34 cellular contexts compared by ENCODE assay signal in genomic region chrX:42804524-42804923, GRCh38. TPM values are rescaled to one million over a fixed set of nuclear protein-coding genes. Genes with fewer than 3 reads are reported as not detected.
A peak's percentile ranks its signal among the peaks of the same experiment; 100 is the strongest.
DNase-seq lines count a peak whose midpoint lies in the region; ATAC-seq and TF ChIP-seq lines count a peak whose summit lies in the region.
"Had no signal": no experiment of that assay in that cellular context is flagged by ENCODE, and none has a peak within 500 bp of the region (broad histone marks: within the 10 kb centered on the region; RNA-seq: fewer than 3 reads in every experiment).

No MANE protein-coding gene starts in this region.

- no peaks in the 10 kb centered on the region for H3K27me3 ChIP-seq in CD4-positive, CD25-positive, alpha-beta regulatory T cell (ENCODE audit: control insufficient read depth, insufficient read depth, low read length)
- H3K27me3 ChIP-seq in HUES64 (ENCODE audit: insufficient read depth, low read length) (no peaks in the 10 kb centered on the region), iPS DF 6.9 (ENCODE audit: control insufficient read depth, insufficient read depth, low read length) (no peaks in the 10 kb centered on the region)
- H3K27me3 ChIP-seq: BE2C had no signal

- H3K27ac Mint-ChIP-seq in CD4-positive, CD25-positive, alpha-beta regulatory T cell, result peak overlapping the region in 2 of 3 donors; percentile 2 to 3
- peak overlapping the region; percentile 36 for H3K27ac Mint-ChIP-seq in nephron progenitor cell
- H3K27ac Mint-ChIP-seq: activated naive CD8-positive, alpha-beta T cell treated with anti-CD3 and anti-CD28 coated beads for 36 hours; activated T-cell treated with anti-CD3 and anti-CD28 coated beads, Interleukin-2, amount 50 U/mL, for 24 hours; natural killer cell had no signal

- TF ChIP-seq CTCF in nephron progenitor cell (IDR thresholded peaks at IDR 0.05), result no peak

- intact Hi-C loops in left ventricle myocardium superior (cut with micrococcal nuclease), result no loop called here

- no peak overlapping the region for H3K4me3 ChIP-seq in CD4-positive, CD25-positive, alpha-beta regulatory T cell (ENCODE audit: low read depth, low read length)
- H3K4me3 ChIP-seq in HUES64 (ENCODE audit: low read length), result no peak overlapping the region
- no peak overlapping the region for H3K4me3 ChIP-seq in iPS DF 6.9 (ENCODE audit: low read length)
- H3K4me3 ChIP-seq: gastrocnemius medialis, lower lobe of right lung, mucosa of descending colon had no signal

- H3K4me1 Mint-ChIP-seq in CD4-positive, CD25-positive, alpha-beta regulatory T cell, result peaks cover 0 to 14% (median 7%) of the 10 kb centered on the region in 4 donors
- H3K4me1 Mint-ChIP-seq in nephron progenitor cell, result peaks cover 12% of the 10 kb centered on the region
- H3K4me1 Mint-ChIP-seq: activated naive CD8-positive, alpha-beta T cell treated with anti-CD3 and anti-CD28 coated beads for 36 hours; natural killer cell had no signal

- ATAC-seq in CD4-positive, CD25-positive, alpha-beta regulatory T cell (ENCODE audit: low read depth in 2 of 2), result no peak
- no peak for ATAC-seq in left ventricle myocardium superior
- ATAC-seq in GM18517 (IDR thresholded peaks at IDR 0.05; ENCODE audit: unreplicated experiment), result no peak
- ATAC-seq: gastrocnemius medialis; lower lobe of right lung; mucosa of descending colon; natural killer cell; stimulated activated naive CD8-positive, alpha-beta T cell treated with anti-CD3 and anti-CD28 coated beads, Interleukin-15, Interleukin-2, amounts not matched to agents 100 U/mL and 50 U/mL, for 24 hours had no signal

- no peaks in the 10 kb centered on the region for H3K36me3 Mint-ChIP-seq in CD4-positive, CD25-positive, alpha-beta regulatory T cell
- no peaks in the 10 kb centered on the region for H3K36me3 Mint-ChIP-seq in nephron progenitor cell (ENCODE audit: low read depth)
- H3K36me3 Mint-ChIP-seq: natural killer cell had no signal

- no peaks in the 10 kb centered on the region for H3K27me3 Mint-ChIP-seq in CD4-positive, CD25-positive, alpha-beta regulatory T cell
- no peaks in the 10 kb centered on the region for H3K27me3 Mint-ChIP-seq in nephron progenitor cell (ENCODE audit: low read depth, poor library complexity)
- H3K27me3 Mint-ChIP-seq: activated naive CD8-positive, alpha-beta T cell treated with anti-CD3 and anti-CD28 coated beads for 36 hours had no signal

- peaks cover 0 to 2% (median 0%) of the 10 kb centered on the region in 7 donors for H3K9me3 Mint-ChIP-seq in CD4-positive, CD25-positive, alpha-beta regulatory T cell
- H3K9me3 Mint-ChIP-seq in nephron progenitor cell, result peaks cover 12% of the 10 kb centered on the region
- H3K9me3 Mint-ChIP-seq: natural killer cell had no signal

- H3K9ac ChIP-seq in HUES64 (ENCODE audit: low read depth, low read length), result peak overlapping the region; percentile 29; the same call in 1 of the 2 replicates

- no peak overlapping the region for H3K27ac ChIP-seq in CD4-positive, CD25-positive, alpha-beta regulatory T cell (ENCODE audit: insufficient read depth, low read length, poor library complexity, severe bottlenecking)
- peak overlapping the region; percentile 94 for H3K27ac ChIP-seq in HUES64 (ENCODE audit: low read depth, low read length)
- H3K27ac ChIP-seq in iPS DF 6.9 (ENCODE audit: low read length), result no peak overlapping the region
- H3K27ac ChIP-seq: gastrocnemius medialis, lower lobe of right lung had no signal

- H3K9me3 ChIP-seq in CD4-positive, CD25-positive, alpha-beta regulatory T cell (ENCODE audit: control insufficient read depth in 2 of 2, low read length in 2 of 2), result no peaks in the 10 kb centered on the region
- H3K9me3 ChIP-seq in HUES64 (ENCODE audit: insufficient read depth, low read depth, low read length) (no peaks in the 10 kb centered on the region), iPS DF 6.9 (ENCODE audit: control insufficient read depth, insufficient read depth, low read length) (no peaks in the 10 kb centered on the region)
- H3K9me3 ChIP-seq: BE2C, gastrocnemius medialis, lower lobe of right lung, mucosa of descending colon had no signal

- DNase-seq in CD4-positive, CD25-positive, alpha-beta regulatory T cell, result no peak
- DNase-seq in iPS DF 6.9 (ENCODE audit: low read depth, low spot score) (peak; percentile 16), nephron progenitor cell (no peak), left ventricle myocardium superior (no peak), NCI-H2227 (lab: John Stamatoyannopoulos, UW; ENCODE audit: unreplicated experiment) (no peak)
- DNase-seq in stimulated activated CD4-positive, alpha-beta T cell treated with anti-CD3 and anti-CD28 coated beads, Interleukin-2, amount 100 ng/mL, for 48 hours, result no peak
- DNase-seq: activated effector memory CD4-positive, alpha-beta T cell treated with anti-CD3 and anti-CD28 coated beads, Interleukin-2, amount 50 U/mL, for 16 hours; activated naive CD8-positive, alpha-beta T cell treated with anti-CD3 and anti-CD28 coated beads for 36 hours; activated T-cell treated with anti-CD3 and anti-CD28 coated beads, Interleukin-2, amount 50 U/mL, for 24 hours; anterior cingulate cortex; BE2C; DMS79; gastrocnemius medialis; GDM1; hippocampal formation; lower lobe of right lung; mucosa of descending colon; natural killer cell; NCI-H1694; RPMI8226; stimulated activated naive CD8-positive, alpha-beta T cell treated with anti-CD3 and anti-CD28 coated beads, Interleukin-15, Interleukin-2, amounts not matched to agents 100 U/mL and 50 U/mL, for 24 hours had no signal

- no peaks in the 10 kb centered on the region for H3K36me3 ChIP-seq in CD4-positive, CD25-positive, alpha-beta regulatory T cell (ENCODE audit: control insufficient read depth, insufficient read depth, low read length)
- H3K36me3 ChIP-seq in HUES64 (ENCODE audit: insufficient read depth, low read length) (no peaks in the 10 kb centered on the region), iPS DF 6.9 (ENCODE audit: control insufficient read depth, insufficient read depth, low read length) (no peaks in the 10 kb centered on the region)
- H3K36me3 ChIP-seq: BE2C, gastrocnemius medialis, lower lobe of right lung had no signal

- peak overlapping the region in 1 of 4 donors; percentile 15 for H3K4me3 Mint-ChIP-seq in CD4-positive, CD25-positive, alpha-beta regulatory T cell
- no peak overlapping the region for H3K4me3 Mint-ChIP-seq in nephron progenitor cell
- H3K4me3 Mint-ChIP-seq: activated naive CD8-positive, alpha-beta T cell treated with anti-CD3 and anti-CD28 coated beads for 36 hours; activated T-cell treated with anti-CD3 and anti-CD28 coated beads, Interleukin-2, amount 50 U/mL, for 24 hours; natural killer cell had no signal

- H3K4me1 ChIP-seq in CD4-positive, CD25-positive, alpha-beta regulatory T cell (ENCODE audit: control insufficient read depth, insufficient read depth, low read length, poor library complexity, severe bottlenecking), result no peaks in the 10 kb centered on the region
- peaks cover 25% of the 10 kb centered on the region for H3K4me1 ChIP-seq in HUES64 (ENCODE audit: insufficient read depth, low read length)
- H3K4me1 ChIP-seq in iPS DF 6.9 (ENCODE audit: control insufficient read depth, insufficient read depth, low read length), result no peaks in the 10 kb centered on the region
- H3K4me1 ChIP-seq: BE2C, gastrocnemius medialis, lower lobe of right lung had no signal

- 0% methylated on average over 2 of the region's 2 CpGs for WGBS in HUES64
- no CpG with 5 or more reads among the region's 2 CpGs for WGBS in iPS DF 6.9 (ENCODE audit: insufficient coverage, insufficient read length)

RNA-seq across cellular contexts. Expression of gene PPP1R2C, which starts 26.6 kb away (rescaled TPM):
- total RNA-seq in CD4-positive, CD25-positive, alpha-beta regulatory T cell, result 32.2 TPM
- polyA plus RNA-seq in CD4-positive, CD25-positive, alpha-beta regulatory T cell, result 1 to 10 TPM in 3 of 4 donors, not detected in 1; 2.1 to 4.2 (median 3.2) TPM
- not detected for polyA plus RNA-seq in HUES64 (2013, experiment 1 of 2)
- polyA plus RNA-seq in HUES64 (2013, experiment 2 of 2), result not detected
- not detected for total RNA-seq in left ventricle myocardium superior
- total RNA-seq: A673; activated naive CD8-positive, alpha-beta T cell treated with anti-CD3 and anti-CD28 coated beads for 36 hours; bronchial epithelial cell; fibroblast of lung; gastrocnemius medialis; lower lobe of right lung; mucosa of descending colon; NCI-H460; OCI-LY7; omental fat pad; skeletal muscle tissue; T-helper 1 cell treated with Interleukin-12 subunit alpha and Interleukin-12 subunit beta and Interleukin-4 antibody, amounts not matched to agents 30 ng/mL and 1 ng/mL, for 36 hours; temporal lobe; urinary bladder had no signal
- polyA plus RNA-seq: fibroblast of lung, keratinocyte, urinary bladder had no signal

Comparison
In these comparisons a context has a peak if more than half of its experiments do, and no peak if none do; other contexts are left out.
1. RNA of gene PPP1R2C, which starts 26.6 kb away (total RNA-seq): 32.2 TPM in CD4-positive, CD25-positive, alpha-beta regulatory T cell (single experiment); not detected in left ventricle myocardium superior (single experiment); every median in the first group is over 10 times any median in the second.